8 cellular contexts compared by ENCODE assay signal in the genomic region with DNA sequence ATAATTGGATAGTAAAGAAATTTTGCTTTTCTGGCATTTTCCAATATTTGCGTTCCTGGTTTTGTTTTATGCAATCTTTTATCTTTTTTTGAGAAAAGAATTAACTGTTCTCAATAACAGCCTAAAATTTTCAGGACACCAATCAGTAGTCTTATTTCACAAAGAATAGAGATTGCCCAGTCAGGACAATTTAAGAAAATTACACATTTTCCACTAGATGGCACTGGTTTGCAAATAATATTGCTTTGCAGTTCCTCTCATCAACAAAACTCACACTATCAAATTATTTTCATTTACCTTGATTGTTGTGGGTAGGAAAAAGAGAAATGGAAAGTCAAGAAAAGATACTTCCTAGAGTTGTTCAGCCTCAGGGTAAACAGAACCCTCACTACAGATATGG. TPM values are rescaled to one million over a fixed set of nuclear protein-coding genes. Genes with fewer than 3 reads are reported as not detected.
DNase-seq lines count a peak whose midpoint lies in the region; ATAC-seq and TF ChIP-seq lines count a peak whose summit lies in the region.

No MANE protein-coding gene starts in this region.

- intact Hi-C loops in stomach (cut with DNase I; ENCODE audit: low total_unique reads), result no loop called here

- H3K27me3 ChIP-seq in gastroesophageal sphincter (peaks cover 5% of the 10 kb centered on the region), stomach (no peaks in the 10 kb centered on the region)

- H3K27ac ChIP-seq in gastroesophageal sphincter, result no peak overlapping the region
- no peak overlapping the region for H3K27ac ChIP-seq in stomach

- WGBS in gastroesophageal sphincter (ENCODE audit: low coverage in 1 of 2), 2 donors, result 4 to 9% methylated on average over 1 of the region's 1 CpG
- 6 to 15% (median 10%) methylated on average over 1 of the region's 1 CpG for WGBS in stomach, 5 donors

- H3K4me3 ChIP-seq in gastroesophageal sphincter (no peak overlapping the region), stomach (no peak overlapping the region)

- H3K9me3 ChIP-seq in gastroesophageal sphincter (no peaks in the 10 kb centered on the region), stomach (no peaks in the 10 kb centered on the region)

- TF ChIP-seq POLR2A in gastroesophageal sphincter (IDR thresholded peaks at IDR 0.05) (no peak), stomach (IDR thresholded peaks at IDR 0.05) (no peak)

- no peak for TF ChIP-seq EP300 in gastroesophageal sphincter (IDR thresholded peaks at IDR 0.05)
- TF ChIP-seq EP300 in stomach (IDR thresholded peaks at IDR 0.05), result no peak

- DNase-seq in SIG-M5 treated with dmso at 0.1 percent for 504 hours (lab: John Stamatoyannopoulos, UW; ENCODE audit: unreplicated experiment) (peak; percentile 66), SIG-M5 (lab: John Stamatoyannopoulos, UW) (no peak), NCI-H1092 (lab: John Stamatoyannopoulos, UW) (peak; percentile 2), SKM-1 treated with dmso at 0.1 percent for 144 hours (lab: John Stamatoyannopoulos, UW; ENCODE audit: unreplicated experiment) (peak; percentile 42), stomach (no peak), ureter (ENCODE audit: low spot score) (no peak), NCI-H187 treated with DMSO at 0.1 percent for 48 hours (lab: John Stamatoyannopoulos, UW) (no peak)

- no peaks in the 10 kb centered on the region for H3K36me3 ChIP-seq in gastroesophageal sphincter
- no peaks in the 10 kb centered on the region for H3K36me3 ChIP-seq in stomach

- peaks cover 0 to 24% (median 0%) of the 10 kb centered on the region in 3 donors for H3K4me1 ChIP-seq in gastroesophageal sphincter
- peaks cover 0 to 22% (median 16%) of the 10 kb centered on the region in 4 donors for H3K4me1 ChIP-seq in stomach

- ATAC-seq in gastroesophageal sphincter, result no peak

- peak in 3 of 4 experiments; percentile 39 to 55 (median 40) for TF ChIP-seq CTCF in gastroesophageal sphincter (IDR thresholded peaks at IDR 0.05)
- peak in 5 of 7 experiments; percentile 11 to 46 (median 38) for TF ChIP-seq CTCF in stomach (IDR thresholded peaks at IDR 0.05)

RNA-seq across cellular contexts. Expression of a gene that starts 2.4 kb away (rescaled TPM):
- 10 to 100 TPM in 1 of 4 donors, 1 to 10 TPM in 3; 5.6 to 20.9 (median 9.2) TPM for total RNA-seq in gastroesophageal sphincter
- total RNA-seq in stomach, result 10 to 100 TPM in 4 of 5 donors, 1 to 10 TPM in 1; 7.6 to 37.9 (median 17.1) TPM
- polyA plus RNA-seq in stomach, result 10 to 100 TPM in 2 of 3 donors, 1 to 10 TPM in 1; 7.1 to 16.8 (median 13.8) TPM
- total RNA-seq in ureter, result 19.2 TPM

RNA-seq across cellular contexts. Expression of a gene that starts 37.2 kb away (rescaled TPM):
- 1 to 10 TPM in 1 of 4 donors, under 1 TPM in 2, not detected in 1; 0.13 to 1.9 (median 0.16) TPM for total RNA-seq in gastroesophageal sphincter
- total RNA-seq in stomach, result under 1 TPM in 4 of 5 donors, not detected in 1; under 0.01 to 0.87 (median 0.49) TPM
- polyA plus RNA-seq in stomach, result under 1 TPM in 2 of 3 donors, not detected in 1; 0.13 to 0.37 TPM
- 2.2 TPM for total RNA-seq in ureter

Comparison
In these comparisons a context has a peak if more than half of its experiments do, and no peak if none do; other contexts are left out.
1. DNase-seq: peak in SIG-M5 treated with dmso at 0.1 percent for 504 hours (single experiment), NCI-H1092 (single experiment) and SKM-1 treated with dmso at 0.1 percent for 144 hours (single experiment); none in SIG-M5 (single experiment), stomach (single experiment), ureter (single experiment) and NCI-H187 treated with DMSO at 0.1 percent for 48 hours (single experiment).